In genomic region chr2:57434429-57434828, GRCh38 we compare ENCODE assay signal across 19 cellular contexts.
"Had no signal": no experiment of that assay in that cellular context is flagged by ENCODE, and none has a peak within 500 bp of the region (broad histone marks: within the 10 kb centered on the region; RNA-seq: fewer than 3 reads in every experiment).

No MANE protein-coding gene starts in this region.

- H3K4me3 Mint-ChIP-seq: activated CD4-positive, alpha-beta memory T cell treated with anti-CD3 and anti-CD28 coated beads, Interleukin-2, amount 10 ng/mL, durations not matched to agents 7 days and 5 days; activated T-cell treated with anti-CD3 and anti-CD28 coated beads, Interleukin-2, amount 50 U/mL, for 4 hours; natural killer cell; stimulated activated naive B cell treated with anti-CD40 and anti-IgM and Interleukin-4, amounts not matched to agents 10 μg/mL and 1 μg/mL and 100 μg/mL, for 72 hours; WTC11 had no signal

- H3K9me3 Mint-ChIP-seq: stimulated activated naive B cell treated with anti-CD40 and anti-IgM and Interleukin-4, amounts not matched to agents 10 μg/mL and 1 μg/mL and 100 μg/mL, for 72 hours; WTC11 had no signal

- H3K4me1 ChIP-seq: adrenal gland, colonic mucosa, esophagus muscularis mucosa, parathyroid adenoma, tibial artery, uterus had no signal

- H3K36me3 Mint-ChIP-seq: natural killer cell; stimulated activated naive B cell treated with anti-CD40 and anti-IgM and Interleukin-4, amounts not matched to agents 10 μg/mL and 1 μg/mL and 100 μg/mL, for 72 hours; WTC11 had no signal

- H3K4me1 Mint-ChIP-seq: activated CD4-positive, alpha-beta memory T cell treated with anti-CD3 and anti-CD28 coated beads, Interleukin-2, amount 10 ng/mL, durations not matched to agents 7 days and 5 days; natural killer cell; stimulated activated naive B cell treated with anti-CD40 and anti-IgM and Interleukin-4, amounts not matched to agents 10 μg/mL and 1 μg/mL and 100 μg/mL, for 72 hours; WTC11 had no signal

- H3K36me3 ChIP-seq: adrenal gland, colonic mucosa, esophagus muscularis mucosa, neutrophil, tibial artery, uterus had no signal

- H3K27me3 ChIP-seq: adrenal gland, colonic mucosa, esophagus muscularis mucosa, neutrophil, tibial artery, uterus had no signal

- H3K79me2 ChIP-seq: parathyroid adenoma had no signal

- ATAC-seq: activated T-cell treated with anti-CD3 and anti-CD28 coated beads, Interleukin-2, amount 50 U/mL, for 4 hours; natural killer cell; stimulated activated naive B cell treated with anti-CD40 and anti-IgM and Interleukin-4, amounts not matched to agents 10 μg/mL and 1 μg/mL and 100 μg/mL, for 72 hours; WTC11 had no signal

- H3K27ac ChIP-seq: adrenal gland, colonic mucosa, esophagus muscularis mucosa, neutrophil, parathyroid adenoma, tibial artery, uterus had no signal

- H2AFZ ChIP-seq: parathyroid adenoma had no signal

- H3K4me3 ChIP-seq: adrenal gland, colonic mucosa, esophagus muscularis mucosa, tibial artery, uterus had no signal

- H3K9me3 ChIP-seq: adrenal gland, colonic mucosa, esophagus muscularis mucosa, neutrophil, tibial artery, uterus had no signal

- H3K27me3 Mint-ChIP-seq: activated CD4-positive, alpha-beta memory T cell treated with anti-CD3 and anti-CD28 coated beads, Interleukin-2, amount 10 ng/mL, durations not matched to agents 7 days and 5 days; stimulated activated naive B cell treated with anti-CD40 and anti-IgM and Interleukin-4, amounts not matched to agents 10 μg/mL and 1 μg/mL and 100 μg/mL, for 72 hours had no signal

- H3K9ac ChIP-seq: parathyroid adenoma had no signal

- H3K27ac Mint-ChIP-seq: activated CD4-positive, alpha-beta memory T cell treated with anti-CD3 and anti-CD28 coated beads, Interleukin-2, amount 10 ng/mL, durations not matched to agents 7 days and 5 days; natural killer cell; stimulated activated naive B cell treated with anti-CD40 and anti-IgM and Interleukin-4, amounts not matched to agents 10 μg/mL and 1 μg/mL and 100 μg/mL, for 72 hours; WTC11 had no signal

- DNase-seq: activated CD4-positive, alpha-beta memory T cell treated with anti-CD3 and anti-CD28 coated beads, Interleukin-2, amount 10 ng/mL, durations not matched to agents 7 days and 5 days; activated CD4-positive, alpha-beta T cell treated with anti-CD3 and anti-CD28 coated beads for 4 hours; activated effector memory CD4-positive, alpha-beta T cell treated with Interleukin-2 at 50 U/mL for 16 hours; activated naive CD4-positive, alpha-beta T cell treated with anti-CD3 and anti-CD28 coated beads, Interleukin-2, amount 50 U/mL, for 16 hours; activated T-cell treated with anti-CD3 and anti-CD28 coated beads, Interleukin-2, amount 50 U/mL, for 4 hours; adrenal gland; colonic mucosa; foreskin fibroblast; kidney glomerular epithelial cell; mesendoderm; natural killer cell; stimulated activated CD4-positive, alpha-beta T cell treated with anti-CD3 and anti-CD28 coated beads, Interleukin-2, amount 100 ng/mL, for 48 hours; stimulated activated naive B cell treated with anti-CD40 and anti-IgM and Interleukin-4, amounts not matched to agents 10 μg/mL and 1 μg/mL and 100 μg/mL, for 72 hours; tibial artery; uterus had no signal
